9 cellular contexts compared by ENCODE assay signal in the genomic region with DNA sequence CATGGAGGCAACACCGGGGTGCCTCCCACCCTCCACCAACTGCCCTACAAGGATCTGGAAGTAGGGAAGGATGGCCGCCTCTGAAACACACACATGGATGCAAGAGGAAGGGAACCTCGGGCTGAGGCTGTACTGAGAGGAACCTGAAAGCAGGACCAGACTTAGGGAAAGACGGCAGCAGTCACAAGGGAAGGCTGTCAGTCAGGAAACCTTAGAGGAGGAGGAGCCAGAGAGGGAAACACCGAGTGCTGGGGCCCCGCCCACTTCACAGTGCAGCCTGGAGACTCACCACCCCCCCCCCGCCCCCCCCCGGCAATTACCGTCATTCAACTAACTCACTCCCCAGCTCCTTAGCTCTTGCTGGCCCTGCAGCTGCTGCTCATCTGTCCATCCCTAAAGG. TPM values are rescaled to one million over a fixed set of nuclear protein-coding genes. Genes with fewer than 3 reads are reported as not detected.
DNase-seq lines count a peak whose midpoint lies in the region; ATAC-seq and TF ChIP-seq lines count a peak whose summit lies in the region.
"Had no signal": no experiment of that assay in that cellular context is flagged by ENCODE, and none has a peak within 500 bp of the region (broad histone marks: within the 10 kb centered on the region; RNA-seq: fewer than 3 reads in every experiment).

No MANE protein-coding gene starts in this region.

- peak overlapping the region; percentile 2 for H3K4me3 Mint-ChIP-seq in activated naive CD4-positive, alpha-beta T cell treated with anti-CD3 and anti-CD28 coated beads, Interleukin-2, amount 10 ng/mL, durations not matched to agents 7 days and 5 days

- no peak for ATAC-seq in upper lobe of right lung

- DNase-seq in stimulated activated CD4-positive, alpha-beta T cell treated with anti-CD3 and anti-CD28 coated beads, Interleukin-4, amount 100 ng/mL, for 1 hour = peak; percentile 37
- DNase-seq in stimulated activated CD4-positive, alpha-beta T cell treated with anti-CD3 and anti-CD28 coated beads, Interleukin-12 subunit alpha, Interleukin-12 subunit beta, amount 100 ng/mL, for 4 hours = no peak
- peak; percentile 35 for DNase-seq in activated naive CD4-positive, alpha-beta T cell treated with anti-CD3 and anti-CD28 coated beads, Interleukin-2, amount 10 ng/mL, durations not matched to agents 7 days and 5 days
- DNase-seq in upper lobe of right lung = no peak
- no peak for DNase-seq in DMS153 (lab: John Stamatoyannopoulos, UW)
- DNase-seq in DMS114 treated with DMSO at 0.1 percent for 48 hours (lab: John Stamatoyannopoulos, UW; ENCODE audit: unreplicated experiment) = no peak
- DNase-seq in NCI-H2081 treated with DMSO at 0.1 percent for 48 hours (lab: John Stamatoyannopoulos, UW) = no peak
- DNase-seq: NCI-H345 had no signal

- TF ChIP-seq CTCF in liver (IDR thresholded peaks at IDR 0.05; ENCODE audit: low read depth, low read length, missing input control) = no peak
- no peak for TF ChIP-seq CTCF in upper lobe of right lung (IDR thresholded peaks at IDR 0.05)

- CTCF ChIA-PET in activated naive CD4-positive, alpha-beta T cell treated with anti-CD3 and anti-CD28 coated beads, Interleukin-2, amount 10 ng/mL, durations not matched to agents 7 days and 5 days (lab: Charles Lee) = interaction anchor here (5.3 to 5.6 kb wide), 2 partner anchors 19 to 181 kb away, joined by 36 to 59 read pairs; a partner anchor contains a TSS

- H3K27me3 ChIP-seq in liver (ENCODE audit: control insufficient read depth in 4 of 4, insufficient read depth in 4 of 4, low read length in 3 of 4) (no peaks in the 10 kb centered on the region), upper lobe of right lung (no peaks in the 10 kb centered on the region)

- H3K9ac ChIP-seq in liver (ENCODE audit: low read depth in 1 of 2, low read length in 2 of 2) = no peak overlapping the region

- peak overlapping the region; percentile 62 for H3K27ac Mint-ChIP-seq in activated naive CD4-positive, alpha-beta T cell treated with anti-CD3 and anti-CD28 coated beads, Interleukin-2, amount 10 ng/mL, durations not matched to agents 7 days and 5 days

- no peak for TF ChIP-seq RAD21 in liver (IDR thresholded peaks at IDR 0.05)

- H3K4me1 ChIP-seq in liver (ENCODE audit: control insufficient read depth in 4 of 4, insufficient read depth in 4 of 4, low read length in 3 of 4) = peaks cover 5 to 44% (median 25%) of the 10 kb centered on the region in 4 donors
- H3K4me1 ChIP-seq in upper lobe of right lung = peaks cover 45% of the 10 kb centered on the region

- H3K27me3 Mint-ChIP-seq in activated naive CD4-positive, alpha-beta T cell treated with anti-CD3 and anti-CD28 coated beads, Interleukin-2, amount 10 ng/mL, durations not matched to agents 7 days and 5 days = no peaks in the 10 kb centered on the region

- H3K27ac ChIP-seq in liver (ENCODE audit: low read depth in 1 of 2, low read length in 2 of 2) (peak overlapping the region; percentile 94 to 99), upper lobe of right lung (peak overlapping the region; percentile 99)

- peaks cover 2 to 24% (median 10%) of the 10 kb centered on the region in 4 donors for H3K36me3 ChIP-seq in liver (ENCODE audit: control insufficient read depth in 4 of 4, insufficient read depth in 3 of 4, low read depth in 1 of 4, low read length in 3 of 4)
- H3K36me3 ChIP-seq in upper lobe of right lung = peaks cover 36% of the 10 kb centered on the region

- H3K9me3 ChIP-seq in liver (ENCODE audit: control insufficient read depth in 4 of 4, low read length in 3 of 4) = no peaks in the 10 kb centered on the region
- no peaks in the 10 kb centered on the region for H3K9me3 ChIP-seq in upper lobe of right lung

- no peak overlapping the region for H3K4me3 ChIP-seq in liver (ENCODE audit: low read depth in 1 of 3, low read length in 3 of 3)
- H3K4me3 ChIP-seq in upper lobe of right lung = no peak overlapping the region

- intact Hi-C loops in upper lobe of right lung (cut with DNase I) = loop anchor here (10.0 kb wide), 2 partner anchors 183 to 213 kb away; a partner anchor contains a TSS

- H3K9me3 Mint-ChIP-seq in activated naive CD4-positive, alpha-beta T cell treated with anti-CD3 and anti-CD28 coated beads, Interleukin-2, amount 10 ng/mL, durations not matched to agents 7 days and 5 days = peaks cover 2% of the 10 kb centered on the region

- peaks cover 60% of the 10 kb centered on the region for H3K36me3 Mint-ChIP-seq in activated naive CD4-positive, alpha-beta T cell treated with anti-CD3 and anti-CD28 coated beads, Interleukin-2, amount 10 ng/mL, durations not matched to agents 7 days and 5 days

- peaks cover 57% of the 10 kb centered on the region for H3K4me1 Mint-ChIP-seq in activated naive CD4-positive, alpha-beta T cell treated with anti-CD3 and anti-CD28 coated beads, Interleukin-2, amount 10 ng/mL, durations not matched to agents 7 days and 5 days

- 52% methylated on average over 9 of the region's 9 CpGs for WGBS in liver

TF ChIP-seq in liver, 16 proteins besides CTCF, POLR2A, EP300 and RAD21:
- TF ChIP-seq FOXA1 (IDR thresholded peaks at IDR 0.05) (no peak), NR2F2 (IDR thresholded peaks at IDR 0.05) (no peak), GABPA (IDR thresholded peaks at IDR 0.05 in 1 of 2, conservative IDR thresholded peaks at IDR 0.05 in 1 of 2) (no peak), HNF4G (IDR thresholded peaks at IDR 0.05) (no peak), TAF1 (conservative IDR thresholded peaks at IDR 0.05) (no peak), EGR1 (IDR thresholded peaks at IDR 0.05; ENCODE audit: low read depth in 2 of 2) (no peak)
- TF ChIP-seq, protein P1, sequence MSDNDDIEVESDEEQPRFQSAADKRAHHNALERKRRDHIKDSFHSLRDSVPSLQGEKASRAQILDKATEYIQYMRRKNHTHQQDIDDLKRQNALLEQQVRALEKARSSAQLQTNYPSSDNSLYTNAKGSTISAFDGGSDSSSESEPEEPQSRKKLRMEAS (IDR thresholded peaks at IDR 0.05) = no peak
- TF ChIP-seq, protein P2, sequence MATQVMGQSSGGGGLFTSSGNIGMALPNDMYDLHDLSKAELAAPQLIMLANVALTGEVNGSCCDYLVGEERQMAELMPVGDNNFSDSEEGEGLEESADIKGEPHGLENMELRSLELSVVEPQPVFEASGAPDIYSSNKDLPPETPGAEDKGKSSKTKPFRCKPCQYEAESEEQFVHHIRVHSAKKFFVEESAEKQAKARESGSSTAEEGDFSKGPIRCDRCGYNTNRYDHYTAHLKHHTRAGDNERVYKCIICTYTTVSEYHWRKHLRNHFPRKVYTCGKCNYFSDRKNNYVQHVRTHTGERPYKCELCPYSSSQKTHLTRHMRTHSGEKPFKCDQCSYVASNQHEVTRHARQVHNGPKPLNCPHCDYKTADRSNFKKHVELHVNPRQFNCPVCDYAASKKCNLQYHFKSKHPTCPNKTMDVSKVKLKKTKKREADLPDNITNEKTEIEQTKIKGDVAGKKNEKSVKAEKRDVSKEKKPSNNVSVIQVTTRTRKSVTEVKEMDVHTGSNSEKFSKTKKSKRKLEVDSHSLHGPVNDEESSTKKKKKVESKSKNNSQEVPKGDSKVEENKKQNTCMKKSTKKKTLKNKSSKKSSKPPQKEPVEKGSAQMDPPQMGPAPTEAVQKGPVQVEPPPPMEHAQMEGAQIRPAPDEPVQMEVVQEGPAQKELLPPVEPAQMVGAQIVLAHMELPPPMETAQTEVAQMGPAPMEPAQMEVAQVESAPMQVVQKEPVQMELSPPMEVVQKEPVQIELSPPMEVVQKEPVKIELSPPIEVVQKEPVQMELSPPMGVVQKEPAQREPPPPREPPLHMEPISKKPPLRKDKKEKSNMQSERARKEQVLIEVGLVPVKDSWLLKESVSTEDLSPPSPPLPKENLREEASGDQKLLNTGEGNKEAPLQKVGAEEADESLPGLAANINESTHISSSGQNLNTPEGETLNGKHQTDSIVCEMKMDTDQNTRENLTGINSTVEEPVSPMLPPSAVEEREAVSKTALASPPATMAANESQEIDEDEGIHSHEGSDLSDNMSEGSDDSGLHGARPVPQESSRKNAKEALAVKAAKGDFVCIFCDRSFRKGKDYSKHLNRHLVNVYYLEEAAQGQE (IDR thresholded peaks at IDR 0.05) = no peak

RNA-seq across cellular contexts. Expression of a gene that starts 2.5 kb away (rescaled TPM):
- 10 to 100 TPM; 18.1 to 20.3 TPM for total RNA-seq in liver
- polyA plus RNA-seq in liver = 10 to 100 TPM; 13.2 to 14.0 TPM
- 39.3 TPM for total RNA-seq in upper lobe of right lung

RNA-seq across cellular contexts. Expression of a gene that starts 20.1 kb away (rescaled TPM):
- total RNA-seq in liver (10 to 100 TPM; 22.3 to 34.3 TPM), upper lobe of right lung (31.2 TPM)
- polyA plus RNA-seq in liver = 10 to 100 TPM; 22.6 to 29.3 TPM

RNA-seq across cellular contexts. Expression of a gene that starts 43.3 kb away (rescaled TPM):
- total RNA-seq in liver (10 to 100 TPM; 11.8 to 19.0 TPM), upper lobe of right lung (30.0 TPM)
- 1 to 10 TPM; 5.8 to 6.6 TPM for polyA plus RNA-seq in liver

Comparison
In these comparisons a context has a peak if more than half of its experiments do, and no peak if none do; other contexts are left out.
1. DNase-seq: peak in stimulated activated CD4-positive, alpha-beta T cell treated with anti-CD3 and anti-CD28 coated beads, Interleukin-4, amount 100 ng/mL, for 1 hour (single experiment) and activated naive CD4-positive, alpha-beta T cell treated with anti-CD3 and anti-CD28 coated beads, Interleukin-2, amount 10 ng/mL, durations not matched to agents 7 days and 5 days (single experiment); none in stimulated activated CD4-positive, alpha-beta T cell treated with anti-CD3 and anti-CD28 coated beads, Interleukin-12 subunit alpha, Interleukin-12 subunit beta, amount 100 ng/mL, for 4 hours (single experiment), upper lobe of right lung (single experiment), DMS153 (single experiment), DMS114 treated with DMSO at 0.1 percent for 48 hours (single experiment) and NCI-H2081 treated with DMSO at 0.1 percent for 48 hours (single experiment).